Comparison of ENCODE assay signal across 24 cellular contexts in genomic region chr12:39294712-39295111, GRCh38.
DNase-seq lines count a peak whose midpoint lies in the region; ATAC-seq and TF ChIP-seq lines count a peak whose summit lies in the region.
"Had no signal": no experiment of that assay in that cellular context is flagged by ENCODE, and none has a peak within 500 bp of the region (broad histone marks: within the 10 kb centered on the region; RNA-seq: fewer than 3 reads in every experiment).

No MANE protein-coding gene starts in this region.

- H3K56ac ChIP-seq in mesendoderm (ENCODE audit: low read length) = no peak overlapping the region

- H2BK5ac ChIP-seq in mesendoderm (ENCODE audit: low read length) = no peak overlapping the region

- dilution Hi-C loops in mammary epithelial cell (cut with HindIII; ENCODE audit: low sequenced_read_pairs) = no loop called here

- CTCF ChIA-PET in mammary epithelial cell (lab: Charles Lee; ENCODE audit: low non-redundant PET) = no interaction called here

- no peak overlapping the region for H4K8ac ChIP-seq in mesendoderm (ENCODE audit: low read depth, low read length)

- no peaks in the 10 kb centered on the region for H3K4me1 ChIP-seq in right cardiac atrium (ENCODE audit: control insufficient read depth, insufficient read depth, low read length)
- H3K4me1 ChIP-seq in mesendoderm (ENCODE audit: control insufficient read depth, low read depth, low read length) = no peaks in the 10 kb centered on the region
- H3K4me1 ChIP-seq in mammary epithelial cell (ENCODE audit: insufficient read depth, low read length) = no peaks in the 10 kb centered on the region
- H3K4me1 ChIP-seq: breast epithelium, lower lobe of right lung had no signal

- no TSS peak for BruUV-seq in mammary epithelial cell (replicated peaks; lab: Mats Ljungman, UMichigan)

- H3K79me2 ChIP-seq in mesendoderm (ENCODE audit: control insufficient read depth, insufficient read depth, low read length) (no peaks in the 10 kb centered on the region), mammary epithelial cell (ENCODE audit: insufficient read depth, low read length) (no peaks in the 10 kb centered on the region)

- WGBS in right cardiac atrium = 35% methylated on average over 2 of the region's 2 CpGs
- WGBS in mesendoderm (ENCODE audit: extremely low coverage, insufficient coverage, low lambda C conversion rate) = no CpG with 5 or more reads among the region's 2 CpGs
- 96% methylated on average over 2 of the region's 2 CpGs for whole genome bisulfite sequencing in mammary epithelial cell (ENCODE audit: low coverage, missing lambda C conversion rate)

- in situ Hi-C loops in mammary epithelial cell (cut with MboI; ENCODE audit: low sequenced_read_pairs in 2 of 2) = no loop called here

- ATAC-seq in right cardiac atrium = peak in 1 of 2 donors; percentile 66
- ATAC-seq: activated T-cell treated with anti-CD3 and anti-CD28 coated beads, Interleukin-2, amount 50 U/mL, for 72 hours; HCT116; lower lobe of right lung had no signal

- DNase-seq in right cardiac atrium (peak in 1 of 3 donors; percentile 26), cardiac septum (ENCODE audit: low spot score) (no peak), NCI-H82 (lab: John Stamatoyannopoulos, UW) (peak; percentile 98), mesendoderm (peak; percentile 50), HT-29 (ENCODE audit: low spot score) (no peak), 8988T (no peak), mammary epithelial cell (no peak)
- DNase-seq: activated CD4-positive, alpha-beta T cell treated with anti-CD3 and anti-CD28 coated beads, Interleukin-2, amount 10 ng/mL, durations not matched to agents 7 days and 5 days; activated naive CD4-positive, alpha-beta T cell treated with Interleukin-2 at 50 U/mL for 16 hours; activated T-cell treated with anti-CD3 and anti-CD28 coated beads, Interleukin-2, amount 50 U/mL, for 72 hours; amniotic stem cell; CD4-positive, CD25-positive, alpha-beta regulatory T cell; IMR-90; lower lobe of right lung; NCI-H1105; NCI-H2029 treated with DMSO at 0.1 percent for 48 hours; stimulated activated CD4-positive, alpha-beta T cell treated with anti-CD3 and anti-CD28 coated beads, Interleukin-1b, Interleukin-23, amount 100 ng/mL, for 48 hours; T-helper 2 cell had no signal

- H3K27ac ChIP-seq in right cardiac atrium (ENCODE audit: low read length) (peak overlapping the region; percentile 2), mesendoderm (ENCODE audit: low read depth, low read length) (no peak overlapping the region), mammary epithelial cell (ENCODE audit: insufficient read depth, low read depth, low read length) (no peak overlapping the region)
- H3K27ac ChIP-seq: breast epithelium, coronary artery, lower lobe of right lung, neutrophil, skin epidermis, VCaP had no signal

- no peak overlapping the region for H3K9ac ChIP-seq in mesendoderm (ENCODE audit: low read length)
- no peak overlapping the region for H3K9ac ChIP-seq in mammary epithelial cell (ENCODE audit: insufficient read depth, low read length)

- H3K4me2 ChIP-seq in mesendoderm (ENCODE audit: low read length) (no peak overlapping the region), mammary epithelial cell (ENCODE audit: insufficient read depth, low read depth, low read length) (no peak overlapping the region)

- H3K79me1 ChIP-seq in mesendoderm (ENCODE audit: low read length) = no peaks in the 10 kb centered on the region

- H3K4ac ChIP-seq in mesendoderm (ENCODE audit: low read depth, low read length) = no peak overlapping the region

- no peak overlapping the region for H2AFZ ChIP-seq in mammary epithelial cell (ENCODE audit: low read depth, low read length)

- H3K36me3 ChIP-seq in mesendoderm (ENCODE audit: control insufficient read depth, insufficient read depth, low read length) (no peaks in the 10 kb centered on the region), mammary epithelial cell (ENCODE audit: insufficient read depth, low read length) (no peaks in the 10 kb centered on the region)
- H3K36me3 ChIP-seq: lower lobe of right lung, neutrophil had no signal

- H3K9me3 ChIP-seq in right cardiac atrium (ENCODE audit: control insufficient read depth, low read length) = no peaks in the 10 kb centered on the region
- no peaks in the 10 kb centered on the region for H3K9me3 ChIP-seq in mammary epithelial cell (replicated peaks; ENCODE audit: insufficient read depth, low read length)
- H3K9me3 ChIP-seq: breast epithelium, lower lobe of right lung, neutrophil had no signal

- H3K23ac ChIP-seq in mesendoderm (ENCODE audit: low read length) = no peak overlapping the region

- no peak for TF ChIP-seq CTCF in mammary epithelial cell (conservative IDR thresholded peaks at IDR 0.05 in 1 of 2, IDR thresholded peaks at IDR 0.05 in 1 of 2; ENCODE audit: extremely low read depth in 1 of 2, insufficient read depth in 1 of 2, low read depth in 1 of 2, low read length in 2 of 2)

- H2BK15ac ChIP-seq in mesendoderm (replicated peaks; ENCODE audit: low read depth) = no peak overlapping the region

- no peaks in the 10 kb centered on the region for H4K20me1 ChIP-seq in mammary epithelial cell (ENCODE audit: insufficient read depth, low read length)

- no peak overlapping the region for H4K5ac ChIP-seq in mesendoderm (ENCODE audit: low read length)

- intact Hi-C loops in right cardiac atrium (cut with DNase I) (no loop called here), cardiac septum (cut with DNase I) (no loop called here), mammary epithelial cell (cut with micrococcal nuclease) (no loop called here)

- no peak overlapping the region for H2BK120ac ChIP-seq in mesendoderm (ENCODE audit: low read depth, low read length)

- H3K18ac ChIP-seq in mesendoderm (ENCODE audit: low read length) = no peak overlapping the region

- no peak overlapping the region for H3K4me3 ChIP-seq in right cardiac atrium (ENCODE audit: low read length)
- H3K4me3 ChIP-seq in mesendoderm (ENCODE audit: low read length) = no peak overlapping the region
- no peak overlapping the region for H3K4me3 ChIP-seq in mammary epithelial cell (replicated peaks in 1 of 3; ENCODE audit: insufficient read depth in 1 of 3, low read depth in 2 of 3, low read length in 3 of 3)
- H3K4me3 ChIP-seq: breast epithelium, coronary artery, lower lobe of right lung, skin epidermis had no signal

- H3K27me3 ChIP-seq in right cardiac atrium (ENCODE audit: control insufficient read depth, insufficient read depth) (no peaks in the 10 kb centered on the region), mesendoderm (ENCODE audit: insufficient read depth, low read length, poor library complexity) (no peaks in the 10 kb centered on the region), mammary epithelial cell (ENCODE audit: insufficient read depth, low read length) (no peaks in the 10 kb centered on the region)
- H3K27me3 ChIP-seq: breast epithelium, neutrophil had no signal

- no peak overlapping the region for H2AK5ac ChIP-seq in mesendoderm (ENCODE audit: low read length)

Comparison
In these comparisons a context has a peak if more than half of its experiments do, and no peak if none do; other contexts are left out.
1. DNase-seq: peak in NCI-H82 (single experiment) and mesendoderm (single experiment); none in cardiac septum (single experiment), HT-29 (single experiment), 8988T (single experiment) and mammary epithelial cell (single experiment).